Comparison of ENCODE assay signal across 16 cellular contexts in genomic region chr3:1477669-1478068, GRCh38.
"Had no signal": no experiment of that assay in that cellular context is flagged by ENCODE, and none has a peak within 500 bp of the region (broad histone marks: within the 10 kb centered on the region; RNA-seq: fewer than 3 reads in every experiment).

No MANE protein-coding gene starts in this region.

- H3K4me3 ChIP-seq: coronary artery, dorsolateral prefrontal cortex, esophagus muscularis mucosa, gastroesophageal sphincter, heart right ventricle, left lung, lower lobe of right lung had no signal

- H3K36me3 ChIP-seq: esophagus muscularis mucosa, gastroesophageal sphincter, heart right ventricle, left lung, lower lobe of right lung had no signal

- ATAC-seq: foreskin keratinocyte, gastroesophageal sphincter, heart right ventricle, left cardiac atrium, left lung, left ventricle myocardium superior, lower lobe of right lung had no signal

- DNase-seq: dermis blood vessel endothelial cell; dorsolateral prefrontal cortex; effector CD4-positive, alpha-beta T cell; effector memory CD4-positive, alpha-beta T cell; foreskin keratinocyte; heart right ventricle; hippocampal formation; left cardiac atrium; left ventricle myocardium superior; lower lobe of right lung; mesenchymal stem cell; midbrain had no signal

- H3K4me1 ChIP-seq: esophagus muscularis mucosa, foreskin keratinocyte, gastroesophageal sphincter, heart right ventricle, left lung, lower lobe of right lung had no signal

- H3K9me3 ChIP-seq: esophagus muscularis mucosa, gastroesophageal sphincter, lower lobe of right lung had no signal

- H3K27me3 ChIP-seq: dorsolateral prefrontal cortex, esophagus muscularis mucosa, foreskin keratinocyte, gastroesophageal sphincter, heart right ventricle, left lung had no signal

- H3K27ac ChIP-seq: coronary artery, dorsolateral prefrontal cortex, esophagus muscularis mucosa, foreskin keratinocyte, gastroesophageal sphincter, heart right ventricle, left lung, lower lobe of right lung had no signal
